23 cellular contexts compared by ENCODE assay signal in genomic region chr13:77425705-77426104, GRCh38.
"Had no signal": no experiment of that assay in that cellular context is flagged by ENCODE, and none has a peak within 500 bp of the region (broad histone marks: within the 10 kb centered on the region; RNA-seq: fewer than 3 reads in every experiment).

No MANE protein-coding gene starts in this region.

- H3K36me3 Mint-ChIP-seq: immature natural killer cell; memory B cell; natural killer cell treated with Interleukin-12 subunit alpha and Interleukin-12 subunit beta and Interleukin-15 and Interleukin-18, amount 100 ng/mL, for 72 hours; stimulated activated effector memory CD8-positive, alpha-beta T cell treated with anti-CD3 and anti-CD28 coated beads, Interleukin-12 subunit alpha, Interleukin-12 subunit beta, amount 100 ng/mL, for 72 hours had no signal

- H3K27ac Mint-ChIP-seq: effector memory CD8-positive, alpha-beta T cell; immature natural killer cell; memory B cell; natural killer cell treated with Interleukin-12 subunit alpha and Interleukin-12 subunit beta and Interleukin-15 and Interleukin-18, amount 100 ng/mL, for 72 hours; progenitor cell of endocrine pancreas; stimulated activated effector memory CD8-positive, alpha-beta T cell treated with anti-CD3 and anti-CD28 coated beads, Interleukin-12 subunit alpha, Interleukin-12 subunit beta, amount 100 ng/mL, for 72 hours; stimulated activated naive CD8-positive, alpha-beta T cell treated with anti-CD3 and anti-CD28 coated beads, Interleukin-15, Interleukin-2, amounts not matched to agents 100 ng/mL and 50 ng/mL, for 24 hours had no signal

- H3K27me3 Mint-ChIP-seq: memory B cell; progenitor cell of endocrine pancreas; stimulated activated naive CD8-positive, alpha-beta T cell treated with anti-CD3 and anti-CD28 coated beads, Interleukin-15, Interleukin-2, amounts not matched to agents 100 ng/mL and 50 ng/mL, for 24 hours had no signal

- H3K36me3 ChIP-seq: esophagus squamous epithelium, gastroesophageal sphincter, left ventricle myocardium inferior, lower lobe of right lung, pancreas, tibial nerve, upper lobe of right lung, vagina had no signal

- H3K4me1 ChIP-seq: esophagus squamous epithelium, gastroesophageal sphincter, left ventricle myocardium inferior, lower lobe of right lung, pancreas, tibial nerve, upper lobe of right lung, vagina had no signal

- H3K27ac ChIP-seq: epithelial cell of prostate, esophagus squamous epithelium, gastroesophageal sphincter, left ventricle myocardium inferior, lower lobe of right lung, pancreas, tibial nerve, upper lobe of right lung, vagina had no signal

- H3K4me3 ChIP-seq: esophagus squamous epithelium, gastroesophageal sphincter, left ventricle myocardium inferior, lower lobe of right lung, pancreas, tibial nerve, upper lobe of right lung, vagina had no signal

- H3K9me3 ChIP-seq: esophagus squamous epithelium, gastroesophageal sphincter, lower lobe of right lung, pancreas, tibial nerve, upper lobe of right lung, vagina had no signal

- H3K4me3 Mint-ChIP-seq: effector memory CD8-positive, alpha-beta T cell; immature natural killer cell; memory B cell; natural killer cell treated with Interleukin-12 subunit alpha and Interleukin-12 subunit beta and Interleukin-15 and Interleukin-18, amount 100 ng/mL, for 72 hours; stimulated activated effector memory CD8-positive, alpha-beta T cell treated with anti-CD3 and anti-CD28 coated beads, Interleukin-12 subunit alpha, Interleukin-12 subunit beta, amount 100 ng/mL, for 72 hours; stimulated activated naive CD8-positive, alpha-beta T cell treated with anti-CD3 and anti-CD28 coated beads, Interleukin-15, Interleukin-2, amounts not matched to agents 100 ng/mL and 50 ng/mL, for 24 hours had no signal

- DNase-seq: effector memory CD8-positive, alpha-beta T cell; esophagus squamous epithelium; foreskin fibroblast; glutamatergic neuron; immature natural killer cell; left ventricle myocardium inferior; lower lobe of right lung; midbrain; occipital lobe; pancreas; right cardiac atrium; stimulated activated CD4-positive, alpha-beta T cell treated with anti-CD3 and anti-CD28 coated beads, Interleukin-4, amount 100 ng/mL, for 1 hour; stimulated activated CD8-positive, alpha-beta memory T cell treated with anti-CD3 and anti-CD28 coated beads, Interleukin-4, amount 100 ng/mL, for 48 hours; upper lobe of right lung had no signal

- H3K27me3 ChIP-seq: esophagus squamous epithelium, gastroesophageal sphincter, pancreas, tibial nerve, upper lobe of right lung, vagina had no signal

- H3K4me1 Mint-ChIP-seq: immature natural killer cell had no signal

- H3K9me3 Mint-ChIP-seq: effector memory CD8-positive, alpha-beta T cell; immature natural killer cell; memory B cell; stimulated activated effector memory CD8-positive, alpha-beta T cell treated with anti-CD3 and anti-CD28 coated beads, Interleukin-12 subunit alpha, Interleukin-12 subunit beta, amount 100 ng/mL, for 72 hours; stimulated activated naive CD8-positive, alpha-beta T cell treated with anti-CD3 and anti-CD28 coated beads, Interleukin-15, Interleukin-2, amounts not matched to agents 100 ng/mL and 50 ng/mL, for 24 hours had no signal

- ATAC-seq: effector memory CD8-positive, alpha-beta T cell; gastroesophageal sphincter; lower lobe of right lung; natural killer cell treated with Interleukin-12 subunit alpha and Interleukin-12 subunit beta and Interleukin-15 and Interleukin-18, amount 100 ng/mL, for 72 hours; pancreas; right cardiac atrium; stimulated activated effector memory CD8-positive, alpha-beta T cell treated with anti-CD3 and anti-CD28 coated beads, Interleukin-12 subunit alpha, Interleukin-12 subunit beta, amount 100 ng/mL, for 72 hours; upper lobe of right lung had no signal
